In genomic region chr5:159982421-159983173, GRCh38 we compare ENCODE assay signal across 1 cellular context.
TF ChIP-seq lines count a peak whose summit lies in the region.

No MANE protein-coding gene starts in this region.

TF ChIP-seq in H1, 55 proteins besides CTCF, POLR2A, EP300 and RAD21:
- TF ChIP-seq JUN (IDR thresholded peaks at IDR 0.05; ENCODE audit: low read depth, low read length) (no peak), SP4 (IDR thresholded peaks at IDR 0.05; ENCODE audit: low read length) (no peak), NRF1 (IDR thresholded peaks at IDR 0.05; ENCODE audit: low read depth, low read length) (no peak), ASH2L (IDR thresholded peaks at IDR 0.05; ENCODE audit: low read length) (no peak), SAP30 (IDR thresholded peaks at IDR 0.05; ENCODE audit: insufficient read depth, insufficient replicate concordance, low read length) (no peak), BACH1 (IDR thresholded peaks at IDR 0.05; ENCODE audit: low read length) (no peak), EZH2 (IDR thresholded peaks at IDR 0.05; ENCODE audit: low read depth, low read length, severe bottlenecking) (no peak), TAF1 (IDR thresholded peaks at IDR 0.05; ENCODE audit: low read depth, low read length) (no peak), E2F6 (IDR thresholded peaks at IDR 0.05) (no peak), SP2 (IDR thresholded peaks at IDR 0.05; ENCODE audit: low read length) (no peak), CEBPB (IDR thresholded peaks at IDR 0.05; ENCODE audit: low read depth, low read length) (no peak), TBP (IDR thresholded peaks at IDR 0.05; ENCODE audit: low read depth, low read length) (no peak), RFX5 (IDR thresholded peaks at IDR 0.05; ENCODE audit: borderline replicate concordance, low read depth, low read length) (no peak), KDM4A (IDR thresholded peaks at IDR 0.05; ENCODE audit: low read depth, low read length, severe bottlenecking) (no peak), TCF12 (IDR thresholded peaks at IDR 0.05; ENCODE audit: low read depth, low read length) (no peak)
TF ChIP-seq in H1: peak in this region for 0.
